Comparison of ENCODE assay signal across 11 cellular contexts in the genomic region with DNA sequence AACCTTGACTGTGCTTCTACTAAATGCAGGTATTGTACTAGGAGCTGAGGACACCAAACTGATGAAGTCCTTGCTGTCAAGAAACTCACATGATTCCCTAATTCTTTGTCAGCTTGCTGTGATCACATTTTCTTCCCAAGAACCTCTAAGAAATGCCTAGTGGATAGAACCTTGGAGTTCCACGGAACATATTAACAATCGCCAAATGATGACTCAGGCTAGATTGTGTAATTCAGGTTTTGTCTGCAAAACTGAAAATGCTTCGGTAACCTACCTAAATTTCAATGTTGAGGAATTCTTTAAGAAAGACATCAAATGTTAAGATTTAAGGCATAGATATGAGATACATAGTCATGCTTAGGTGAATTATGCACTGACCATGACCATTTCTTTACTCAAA. TPM values are rescaled to one million over a fixed set of nuclear protein-coding genes. Genes with fewer than 3 reads are reported as not detected.
DNase-seq lines count a peak whose midpoint lies in the region; ATAC-seq, FAIRE-seq and TF ChIP-seq lines count a peak whose summit lies in the region.
"Had no signal": no experiment of that assay in that cellular context is flagged by ENCODE, and none has a peak within 500 bp of the region (broad histone marks: within the 10 kb centered on the region; RNA-seq: fewer than 3 reads in every experiment).

No MANE protein-coding gene starts in this region.

- H3K27ac Mint-ChIP-seq in HFFc6, result peak overlapping the region; percentile 83
- H3K27ac Mint-ChIP-seq in astrocyte (ENCODE audit: unreplicated experiment), result peak overlapping the region; percentile 97
- H3K27ac Mint-ChIP-seq in CD8-positive, alpha-beta memory T cell, result peak overlapping the region in 1 of 8 donors; percentile 56

- H3K4me2 ChIP-seq in astrocyte (ENCODE audit: low read length), result peak overlapping the region; percentile 89
- H3K4me2 ChIP-seq in HepG2 (ENCODE audit: low read depth, low read length), result peak overlapping the region; percentile 95

- H3K4me1 Mint-ChIP-seq in HFFc6 (ENCODE audit: low read depth), result peaks cover 62% of the 10 kb centered on the region
- peaks cover 28% of the 10 kb centered on the region for H3K4me1 Mint-ChIP-seq in astrocyte (ENCODE audit: low read depth, unreplicated experiment)
- H3K4me1 Mint-ChIP-seq in CD8-positive, alpha-beta memory T cell, result peaks cover 15 to 30% (median 25%) of the 10 kb centered on the region in 3 donors

- TF ChIP-seq RAD21 in HepG2 (CRISPR knock-in tag; IDR thresholded peaks at IDR 0.05), result no peak

- intact Hi-C loops in HepG2 (cut with micrococcal nuclease; ENCODE audit: unreplicated experiment), result loop anchor here (5.0 kb wide), 1 partner anchor 36 kb away; no protein-coding TSS in a partner anchor

- in situ Hi-C loops in HepG2 (cut with HindIII; ENCODE audit: extremely low pct_ligation_motif_present, low pct_unique_long_range_greater_than_20kb) (loop anchor here (5.0 to 10.0 kb wide), 2 partner anchors 119 to 146 kb away; no protein-coding TSS in a partner anchor), KBM-7 (cut with MboI; ENCODE audit: low pct_unique_long_range_greater_than_20kb, low sequenced_read_pairs) (no loop called here)

- WGBS in HepG2 (ENCODE audit: low lambda C conversion rate), result 2% methylated on average over 3 of the region's 3 CpGs

- BruUV-seq in HepG2 (replicated peaks; lab: Mats Ljungman, UMichigan), result no TSS peak

- H3K79me2 ChIP-seq in astrocyte (ENCODE audit: insufficient read depth, low read length) (peaks cover 32% of the 10 kb centered on the region), HepG2 (ENCODE audit: insufficient read depth, low read length) (peaks cover 28% of the 10 kb centered on the region)

- POLR2A ChIA-PET in AG04450 (lab: Yijun Ruan, JAX), result interaction anchor here (0.9 to 2.2 kb wide), 3 partner anchors 11 to 149 kb away, joined by 3 to 16 read pairs (median 3); no protein-coding TSS in a partner anchor
- POLR2A ChIA-PET in HepG2 (lab: Yijun Ruan, JAX), result interaction anchor here (1.2 to 4.3 kb wide), 6 partner anchors 11 to 151 kb away, joined by 4 to 114 read pairs (median 8); no protein-coding TSS in a partner anchor
- POLR2A ChIA-PET in CD8-positive, alpha-beta memory T cell (lab: Charles Lee), result no interaction called here

- CTCF ChIA-PET in AG04450 (lab: Charles Lee) (interaction anchor here (1.5 to 7.5 kb wide), 5 partner anchors 77 to 148 kb away, joined by 14 to 51 read pairs (median 30); no protein-coding TSS in a partner anchor), HepG2 (lab: Yijun Ruan, JAX; ENCODE audit: low intra/inter-chr PET ratio, low total read pairs) (no interaction called here)
- CTCF ChIA-PET in CD8-positive, alpha-beta memory T cell (lab: Charles Lee), result interaction anchor here (1.2 to 2.5 kb wide), 3 partner anchors 9 to 83 kb away, joined by 3 to 10 read pairs (median 5); no protein-coding TSS in a partner anchor

- no peak for ATAC-seq in HepG2
- ATAC-seq in HG02884 (IDR thresholded peaks at IDR 0.05; ENCODE audit: unreplicated experiment), result no peak
- ATAC-seq: left lung had no signal

- H3K4me3 ChIP-seq in AG04450 (ENCODE audit: low read depth, low read length) (peak overlapping the region; percentile 38), astrocyte (ENCODE audit: insufficient read depth, low read depth, low read length) (peak overlapping the region; percentile 54), HepG2 (replicated peaks in 1 of 3; ENCODE audit: insufficient read depth in 1 of 3, low read depth in 2 of 3, low read length in 3 of 3) (peak overlapping the region in 2 of 3 experiments; percentile 62 to 63; a peak in 2 of 6 replicates)
- H3K4me3 ChIP-seq in CD8-positive, alpha-beta memory T cell (ENCODE audit: low read length), result no peak overlapping the region
- H3K4me3 ChIP-seq: left lung had no signal

- H3K27me3 Mint-ChIP-seq in HFFc6 (ENCODE audit: insufficient read depth) (peaks cover 8% of the 10 kb centered on the region), astrocyte (ENCODE audit: low read depth, unreplicated experiment) (no peaks in the 10 kb centered on the region)
- no peaks in the 10 kb centered on the region for H3K27me3 Mint-ChIP-seq in CD8-positive, alpha-beta memory T cell

- H3K27me3 ChIP-seq in AG04450 (ENCODE audit: control insufficient read depth, insufficient read depth, low read length) (no peaks in the 10 kb centered on the region), astrocyte (ENCODE audit: insufficient read depth, low read length) (no peaks in the 10 kb centered on the region), HepG2 (ENCODE audit: control insufficient read depth in 1 of 2, insufficient read depth in 2 of 2, low read length in 2 of 2) (no peaks in the 10 kb centered on the region; a peak in 1 of 5 replicates)
- H3K27me3 ChIP-seq in CD8-positive, alpha-beta memory T cell (ENCODE audit: insufficient read depth, low read length, poor library complexity, severe bottlenecking), result no peaks in the 10 kb centered on the region
- H3K27me3 ChIP-seq: left lung had no signal

- H2AFZ ChIP-seq in astrocyte (ENCODE audit: low read depth, low read length) (no peak overlapping the region), HepG2 (ENCODE audit: low read length) (no peak overlapping the region)

- H3K27ac ChIP-seq in AG04450 (ENCODE audit: low read depth, low read length) (peak overlapping the region; percentile 59), astrocyte (ENCODE audit: low read depth, low read length) (peak overlapping the region; percentile 93), HepG2 (ENCODE audit: extremely low read length, insufficient read depth, low read length) (no peak overlapping the region)
- no peak overlapping the region for H3K27ac ChIP-seq in CD8-positive, alpha-beta memory T cell (ENCODE audit: low read depth, low read length)

- H3K4me1 ChIP-seq in astrocyte (ENCODE audit: insufficient read depth, low read length) (peaks cover 24% of the 10 kb centered on the region), HepG2 (ENCODE audit: insufficient read depth, low read length) (peaks cover 48% of the 10 kb centered on the region)
- peaks cover 15% of the 10 kb centered on the region for H3K4me1 ChIP-seq in CD8-positive, alpha-beta memory T cell (ENCODE audit: insufficient read depth, low read length)

- H3K9ac ChIP-seq in astrocyte (ENCODE audit: low read length) (peak overlapping the region; percentile 85), HepG2 (ENCODE audit: insufficient read depth, low read depth, low read length) (no peak overlapping the region)

- peaks cover 6% of the 10 kb centered on the region; the same call in 1 of the 2 replicates for H3K9me3 ChIP-seq in AG04450 (ENCODE audit: control insufficient read depth, insufficient read depth, low read length)
- no peaks in the 10 kb centered on the region for H3K9me3 ChIP-seq in astrocyte (ENCODE audit: insufficient read depth, low read depth, low read length)
- H3K9me3 ChIP-seq in HepG2 (ENCODE audit: low read length), result no peaks in the 10 kb centered on the region
- no peaks in the 10 kb centered on the region for H3K9me3 ChIP-seq in CD8-positive, alpha-beta memory T cell (ENCODE audit: low read length)
- H3K9me3 ChIP-seq: left lung had no signal

- H4K20me1 ChIP-seq in astrocyte (ENCODE audit: insufficient read depth, low read length) (peaks cover 28% of the 10 kb centered on the region), HepG2 (ENCODE audit: insufficient read depth, low read length) (peaks cover 11% of the 10 kb centered on the region)

- FAIRE-seq in astrocyte (lab: Jason Lieb, UNC), result peak; percentile 62
- FAIRE-seq in HepG2 (lab: Jason Lieb, UNC), result no peak

- TF ChIP-seq POLR2A in HepG2 (IDR thresholded peaks at IDR 0.05; ENCODE audit: insufficient read depth in 1 of 2, low read depth in 2 of 2, low read length in 2 of 2), result no peak

- TF ChIP-seq CTCF in AG04450 (IDR thresholded peaks at IDR 0.05; ENCODE audit: low read depth, low read length), result no peak
- TF ChIP-seq CTCF in HFFc6 (IDR thresholded peaks at IDR 0.05), result no peak
- no peak for TF ChIP-seq CTCF in astrocyte (IDR thresholded peaks at IDR 0.05; ENCODE audit: insufficient read depth, low read depth, low read length)
- TF ChIP-seq CTCF in HepG2 (CRISPR knock-in tag; IDR thresholded peaks at IDR 0.05), result no peak

- H3K36me3 ChIP-seq in astrocyte (ENCODE audit: insufficient read depth, low read length), result peaks cover 13% of the 10 kb centered on the region
- H3K36me3 ChIP-seq in HepG2 (replicated peaks in 1 of 2; ENCODE audit: control insufficient read depth in 1 of 2, insufficient read depth in 2 of 2, low read length in 2 of 2), result peaks cover 0 to 10% of the 10 kb centered on the region in 2 experiments; a peak in 2 of 5 replicates
- no peaks in the 10 kb centered on the region for H3K36me3 ChIP-seq in CD8-positive, alpha-beta memory T cell (ENCODE audit: insufficient read depth, low read length)

- H3K4me3 Mint-ChIP-seq in HFFc6 (peak overlapping the region; percentile 87), astrocyte (ENCODE audit: unreplicated experiment) (peak overlapping the region; percentile 10)
- H3K4me3 Mint-ChIP-seq in CD8-positive, alpha-beta memory T cell, result peak overlapping the region in 2 of 7 donors; percentile 47 to 93

- H3K9me3 Mint-ChIP-seq in HFFc6 (no peaks in the 10 kb centered on the region), astrocyte (ENCODE audit: unreplicated experiment) (no peaks in the 10 kb centered on the region)
- H3K9me3 Mint-ChIP-seq in CD8-positive, alpha-beta memory T cell, result no peaks in the 10 kb centered on the region

- H3K36me3 Mint-ChIP-seq in HFFc6 (ENCODE audit: low read depth), result peaks cover 25% of the 10 kb centered on the region
- H3K36me3 Mint-ChIP-seq in astrocyte (ENCODE audit: low read depth, unreplicated experiment), result peaks cover 7% of the 10 kb centered on the region
- H3K36me3 Mint-ChIP-seq in CD8-positive, alpha-beta memory T cell, result peaks cover 0 to 11% (median 3%) of the 10 kb centered on the region in 3 donors

- TF ChIP-seq EP300 in HepG2 (IDR thresholded peaks at IDR 0.05; ENCODE audit: low read depth in 2 of 2, low read length in 2 of 2) (no peak), HepG2 (CRISPR knock-in tag; IDR thresholded peaks at IDR 0.05; ENCODE audit: borderline replicate concordance) (no peak)

- no peak for DNase-seq in AG04450 (ENCODE audit: low read depth, low spot score)
- DNase-seq in HFFc6, result peak; percentile 69
- peak; percentile 85 for DNase-seq in astrocyte (ENCODE audit: low read depth)
- no peak for DNase-seq in HepG2 (ENCODE audit: low spot score)
- DNase-seq in KBM-7, result no peak
- DNase-seq in CD8-positive, alpha-beta memory T cell, result no peak
- DNase-seq in activated CD4-positive, alpha-beta T cell treated with anti-CD3 and anti-CD28 coated beads, Interleukin-2, amount 50 U/mL, for 4 hours, result no peak
- DNase-seq: DND-41, left lung, NCI-H1417 had no signal

RNA-seq across cellular contexts. Expression of a gene that starts 1.7 kb away (rescaled TPM):
- polyA plus RNA-seq in AG04450 (2011; rRNA removed) (33.7 and 41.8 TPM in 2 replicates), HepG2 (2011; rRNA removed) (33.2 and 36.2 TPM in 2 replicates)
- polyA minus RNA-seq in AG04450 (2011; rRNA and poly(A)+ RNA removed), result 12.3 and 14.6 TPM in 2 replicates
- total RNA-seq in HFFc6 (2021; fragmentation: NEBNext Ultra II Directional; extraction: Animal tissue kit (Norgen Biotek cat#: 25700)), result 10 to 100 TPM; 80.3 to 93.2 (median 83.8) TPM
- total RNA-seq in astrocyte (127 and 162 TPM in 2 replicates), HepG2 (2016; rRNA removed; fragmentation: Illumina TruSeq; extraction: Trizol) (25.0 and 46.2 TPM in 2 replicates)
- 21.8 and 26.9 TPM in 2 replicates for total RNA-seq in HepG2 (2016; cell fraction: cytosol; rRNA removed; fragmentation: Illumina TruSeq; extraction: Trizol; ENCODE audit: low read depth)
- 23.2 and 49.2 TPM in 2 replicates for total RNA-seq in HepG2 (2016; cell fraction: insoluble cytoplasmic fraction; rRNA removed; fragmentation: Illumina TruSeq; extraction: Trizol)
- total RNA-seq in HepG2 (2016; cell fraction: membrane; rRNA removed; fragmentation: Illumina TruSeq; extraction: Trizol), result 27.1 and 30.4 TPM in 2 replicates
- total RNA-seq in HepG2 (2016; cell fraction: nucleus; rRNA removed; fragmentation: Illumina TruSeq; extraction: Trizol), result 59.8 and 64.1 TPM in 2 replicates
- 30.4 and 31.8 TPM in 2 replicates for polyA plus RNA-seq in HepG2 (2011; cell fraction: cytosol; rRNA removed)
- 131 and 138 TPM in 2 replicates for polyA plus RNA-seq in HepG2 (2011; cell fraction: nucleus; rRNA removed)
- 49.0 and 63.8 TPM in 2 replicates for polyA plus RNA-seq in HepG2 (2012)
- polyA plus RNA-seq in HepG2 (2016; cell fraction: cytosol; fragmentation: Illumina TruSeq; extraction: Trizol; ENCODE audit: low read depth), result 24.1 and 25.0 TPM in 2 replicates
- polyA plus RNA-seq in HepG2 (2016; cell fraction: insoluble cytoplasmic fraction; fragmentation: Illumina TruSeq; extraction: Trizol; ENCODE audit: low read depth), result 48.7 and 51.1 TPM in 2 replicates
- polyA plus RNA-seq in HepG2 (2016; cell fraction: membrane; fragmentation: Illumina TruSeq; extraction: Trizol; ENCODE audit: low read depth), result 26.6 and 28.9 TPM in 2 replicates
- polyA plus RNA-seq in HepG2 (2016; cell fraction: nucleus; fragmentation: Illumina TruSeq; extraction: Trizol; ENCODE audit: insufficient read depth, low read depth), result 151 and 156 TPM in 2 replicates
- 1.4 and 17.0 TPM in 2 replicates for polyA minus RNA-seq in HepG2 (2011; rRNA and poly(A)+ RNA removed; ENCODE audit: low replicate concordance)
- polyA minus RNA-seq in HepG2 (2011; cell fraction: cytosol; rRNA and poly(A)+ RNA removed), result 11.3 and 13.7 TPM in 2 replicates
- 60.7 and 75.2 TPM in 2 replicates for polyA minus RNA-seq in HepG2 (2011; cell fraction: nucleus; rRNA and poly(A)+ RNA removed)
- total RNA-seq in CD8-positive, alpha-beta memory T cell, result 10 to 100 TPM; 35.2 to 36.2 TPM
- 9.8 TPM for polyA plus RNA-seq in CD8-positive, alpha-beta memory T cell

Comparison
In these comparisons a context has a peak if more than half of its experiments do, and no peak if none do; other contexts are left out.
1. DNase-seq: peak in HFFc6 (single experiment) and astrocyte (single experiment); none in AG04450 (single experiment), HepG2 (single experiment), KBM-7 (single experiment), CD8-positive, alpha-beta memory T cell (0 of 5) and activated CD4-positive, alpha-beta T cell treated with anti-CD3 and anti-CD28 coated beads, Interleukin-2, amount 50 U/mL, for 4 hours (0 of 2).
2. H3K27ac ChIP-seq: peak in AG04450 (single experiment) and astrocyte (single experiment); none in HepG2 (single experiment) and CD8-positive, alpha-beta memory T cell (single experiment).